Comparison of ENCODE assay signal across 18 cellular contexts in the genomic region with DNA sequence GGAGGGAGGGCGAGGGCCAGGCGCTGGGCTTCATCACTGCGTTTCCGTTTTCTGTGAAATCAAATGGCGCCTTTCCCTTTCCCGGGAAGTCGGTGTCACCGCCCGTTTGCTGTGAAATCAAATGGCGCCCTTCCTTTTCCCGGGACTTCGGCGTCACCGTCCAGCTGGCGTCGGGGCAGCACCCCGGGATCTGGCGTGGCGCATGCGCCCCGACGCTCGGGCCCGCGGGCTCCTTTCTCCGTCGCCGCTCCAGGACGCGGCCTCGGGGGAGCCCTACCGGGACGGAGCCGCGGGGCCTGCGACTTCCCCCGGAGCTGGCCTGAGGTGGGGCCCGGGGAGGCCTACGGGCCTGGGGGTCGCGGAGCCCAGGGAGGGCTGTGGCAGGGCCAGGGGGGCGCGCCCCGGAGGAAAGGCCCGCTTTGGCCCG. TPM values are rescaled to one million over a fixed set of nuclear protein-coding genes. Genes with fewer than 3 reads are reported as not detected.
DNase-seq lines count a peak whose midpoint lies in the region; ATAC-seq and TF ChIP-seq lines count a peak whose summit lies in the region.
"Had no signal": no experiment of that assay in that cellular context is flagged by ENCODE, and none has a peak within 500 bp of the region (broad histone marks: within the 10 kb centered on the region; RNA-seq: fewer than 3 reads in every experiment).

Gene FAM228A (plus strand): TSS at position 203 of the 427 bp plus-strand sequence. CDS start 428 bp downstream, outside the sequence.

- DNase-seq in Right ventricle myocardium inferior (ENCODE audit: missing footprints) = no peak
- no peak for DNase-seq in left ventricle myocardium superior
- DNase-seq in choroid plexus epithelial cell (ENCODE audit: low read depth) = no peak
- DNase-seq in right cardiac atrium = peak in 2 of 3 donors; percentile 52 to 53
- peak; percentile 22 for DNase-seq in testis
- no peak for DNase-seq in naive thymus-derived CD4-positive, alpha-beta T cell
- no peak for DNase-seq in aorta
- DNase-seq: activated CD4-positive, alpha-beta T cell treated with anti-CD3 and anti-CD28 coated beads for 48 hours; activated gamma-delta T cell; anterior cingulate cortex; GDM1; natural killer cell; NCI-H774; PC-9; stimulated activated CD8-positive, alpha-beta memory T cell treated with anti-CD3 and anti-CD28 coated beads, Interleukin-4, amount 100 ng/mL, for 48 hours; transverse colon had no signal

- H3K4me1 ChIP-seq in right cardiac atrium (ENCODE audit: control insufficient read depth, insufficient read depth, low read length) (no peaks in the 10 kb centered on the region), testis (no peaks in the 10 kb centered on the region), aorta (ENCODE audit: control insufficient read depth in 1 of 2, insufficient read depth in 2 of 2, low read length in 2 of 2) (no peaks in the 10 kb centered on the region)
- no peaks in the 10 kb centered on the region for H3K4me1 ChIP-seq in naive thymus-derived CD4-positive, alpha-beta T cell (ENCODE audit: control insufficient read depth in 2 of 2, insufficient read depth in 2 of 2, low read length in 2 of 2)
- H3K4me1 ChIP-seq: transverse colon had no signal

- H3K9me3 Mint-ChIP-seq in naive thymus-derived CD4-positive, alpha-beta T cell = peaks cover 0 to 5% (median 0%) of the 10 kb centered on the region in 11 donors
- H3K9me3 Mint-ChIP-seq: natural killer cell had no signal

- intact Hi-C loops in Right ventricle myocardium inferior (cut with DNase I) (no loop called here), left ventricle myocardium superior (cut with micrococcal nuclease) (no loop called here), right cardiac atrium (cut with DNase I) (no loop called here), testis (cut with DNase I; ENCODE audit: low total_unique reads) (no loop called here), aorta (cut with DNase I) (no loop called here)
- intact Hi-C loops in naive thymus-derived CD4-positive, alpha-beta T cell (cut with micrococcal nuclease) = no loop called here

- H3K36me3 Mint-ChIP-seq in naive thymus-derived CD4-positive, alpha-beta T cell = no peaks in the 10 kb centered on the region
- H3K36me3 Mint-ChIP-seq: natural killer cell had no signal

- no peak for TF ChIP-seq CTCF in choroid plexus epithelial cell (conservative IDR thresholded peaks at IDR 0.05; ENCODE audit: low read depth, low read length)
- TF ChIP-seq CTCF in testis (IDR thresholded peaks at IDR 0.05) = no peak

- no peak within 1 kb of the TSS for H3K27ac Mint-ChIP-seq in naive thymus-derived CD4-positive, alpha-beta T cell
- H3K27ac Mint-ChIP-seq: natural killer cell had no signal

- POLR2A ChIA-PET in naive thymus-derived CD4-positive, alpha-beta T cell (lab: Charles Lee) = no interaction called here

- peaks cover 4 to 19% (median 12%) of the 10 kb centered on the region in 5 donors for H3K27me3 Mint-ChIP-seq in naive thymus-derived CD4-positive, alpha-beta T cell

- CTCF ChIA-PET in naive thymus-derived CD4-positive, alpha-beta T cell (lab: Charles Lee) = no interaction called here

- no peaks in the 10 kb centered on the region for H3K27me3 ChIP-seq in right cardiac atrium (ENCODE audit: control insufficient read depth, insufficient read depth)
- no peaks in the 10 kb centered on the region for H3K27me3 ChIP-seq in testis
- H3K27me3 ChIP-seq in naive thymus-derived CD4-positive, alpha-beta T cell (ENCODE audit: control insufficient read depth in 2 of 2, insufficient read depth in 2 of 2, low read length in 2 of 2) = no peaks in the 10 kb centered on the region
- H3K27me3 ChIP-seq in aorta (ENCODE audit: control insufficient read depth in 1 of 2, insufficient read depth in 2 of 2, low read length in 1 of 2) = no peaks in the 10 kb centered on the region
- H3K27me3 ChIP-seq: transverse colon had no signal

- no peak for TF ChIP-seq POLR2A in testis (IDR thresholded peaks at IDR 0.05)

- H3K36me3 ChIP-seq in testis (ENCODE audit: low read depth, missing control alignments) = no peaks in the 10 kb centered on the region
- H3K36me3 ChIP-seq in naive thymus-derived CD4-positive, alpha-beta T cell (ENCODE audit: control insufficient read depth in 2 of 3, insufficient read depth in 3 of 3, low read length in 3 of 3) = no peaks in the 10 kb centered on the region
- no peaks in the 10 kb centered on the region for H3K36me3 ChIP-seq in aorta (ENCODE audit: control insufficient read depth in 1 of 2, insufficient read depth in 2 of 2, low read length in 1 of 2)
- H3K36me3 ChIP-seq: transverse colon had no signal

- no peak within 1 kb of the TSS for H3K4me3 Mint-ChIP-seq in naive thymus-derived CD4-positive, alpha-beta T cell
- H3K4me3 Mint-ChIP-seq: natural killer cell had no signal

- peak; percentile 28 for ATAC-seq in Right ventricle myocardium inferior
- ATAC-seq in left ventricle myocardium superior = no peak
- peak; percentile 45 to 56 for ATAC-seq in right cardiac atrium
- no peak for ATAC-seq in GM21367 (IDR thresholded peaks at IDR 0.05; ENCODE audit: unreplicated experiment)
- ATAC-seq in naive thymus-derived CD4-positive, alpha-beta T cell = no peak
- ATAC-seq in aorta (ENCODE audit: low FRiP score) = no peak
- ATAC-seq: natural killer cell had no signal

- H3K27ac ChIP-seq in right cardiac atrium (ENCODE audit: low read length) = no peak within 1 kb of the TSS
- H3K27ac ChIP-seq in testis = peak within 1 kb of the TSS; percentile 24 to 39
- H3K27ac ChIP-seq in naive thymus-derived CD4-positive, alpha-beta T cell (ENCODE audit: low read depth, low read length) = no peak within 1 kb of the TSS
- H3K27ac ChIP-seq in aorta (ENCODE audit: low read depth in 1 of 2, low read length in 2 of 2) = peak within 1 kb of the TSS in 1 of 2 donors; percentile 3
- H3K27ac ChIP-seq: PC-9, transverse colon had no signal

- WGBS in right cardiac atrium = 26% methylated on average over 46 of the region's 46 CpGs
- 36 to 51% methylated on average over 15 to 44 of the region's 46 CpGs for WGBS in testis, 2 donors
- 27 to 37% methylated on average over 44 to 46 of the region's 46 CpGs for WGBS in aorta, 2 donors

- H3K4me3 ChIP-seq in choroid plexus epithelial cell (ENCODE audit: low read depth, low read length) = peak within 1 kb of the TSS; percentile 11
- H3K4me3 ChIP-seq in right cardiac atrium (ENCODE audit: low read length) = no peak within 1 kb of the TSS
- H3K4me3 ChIP-seq in testis = peak within 1 kb of the TSS; percentile 50 to 63
- no peak within 1 kb of the TSS for H3K4me3 ChIP-seq in naive thymus-derived CD4-positive, alpha-beta T cell (ENCODE audit: low read length)
- peak within 1 kb of the TSS in 1 of 2 donors; percentile 52 for H3K4me3 ChIP-seq in aorta (ENCODE audit: low read length in 2 of 2)
- H3K4me3 ChIP-seq: PC-9, smooth muscle cell, transverse colon had no signal

- H3K9me3 ChIP-seq in right cardiac atrium (ENCODE audit: control insufficient read depth, low read length) = no peaks in the 10 kb centered on the region
- H3K9me3 ChIP-seq in testis = no peaks in the 10 kb centered on the region
- H3K9me3 ChIP-seq in naive thymus-derived CD4-positive, alpha-beta T cell (ENCODE audit: control insufficient read depth in 2 of 3, low read length in 3 of 3) = no peaks in the 10 kb centered on the region
- H3K9me3 ChIP-seq in aorta (ENCODE audit: control insufficient read depth, low read length) = no peaks in the 10 kb centered on the region
- H3K9me3 ChIP-seq: transverse colon had no signal

- H3K4me1 Mint-ChIP-seq in naive thymus-derived CD4-positive, alpha-beta T cell = peaks cover 0 to 4% (median 0%) of the 10 kb centered on the region in 7 donors

RNA-seq across cellular contexts. Expression of gene FAM228A, which starts in this region (rescaled TPM):
- total RNA-seq in Right ventricle myocardium inferior = 0.22 TPM
- total RNA-seq in left ventricle myocardium superior = 0.15 TPM
- total RNA-seq in right cardiac atrium = 1 to 10 TPM in 3 of 4 donors, under 1 TPM in 1; 0.62 to 5.1 (median 2.0) TPM
- 1.5 TPM for polyA plus RNA-seq in right cardiac atrium
- total RNA-seq in testis = 10 to 100 TPM; 29.7 to 33.4 TPM
- polyA plus RNA-seq in testis (ENCODE audit: insufficient read depth, low read depth, low replicate concordance) = 72.4 TPM
- total RNA-seq in naive thymus-derived CD4-positive, alpha-beta T cell = 1 to 10 TPM in 1 of 5 experiments, under 1 TPM in 2, not detected in 2; 0.54 to 1.4 (median 0.63) TPM
- not detected for polyA plus RNA-seq in naive thymus-derived CD4-positive, alpha-beta T cell
- total RNA-seq in aorta = 1 to 10 TPM; 1.7 to 3.9 TPM
- 1 to 10 TPM; 1.0 to 4.7 TPM for polyA plus RNA-seq in aorta
- total RNA-seq: PC-9, smooth muscle cell had no signal

Comparison
In these comparisons a context has a peak if more than half of its experiments do, and no peak if none do; other contexts are left out.
1. RNA of gene FAM228A (total RNA-seq): 29.7 to 33.4 TPM in testis; 1.7 to 3.9 TPM in aorta, 0.62 to 5.1 TPM in right cardiac atrium, 0.54 to 1.4 TPM in naive thymus-derived CD4-positive, alpha-beta T cell, 0.22 TPM in Right ventricle myocardium inferior (single experiment) and 0.15 TPM in left ventricle myocardium superior (single experiment); every median in the first group is over 4 times any median in the second.
2. RNA of gene FAM228A (polyA plus RNA-seq): 72.4 TPM in testis (single experiment); 1.0 to 4.7 TPM in aorta, 1.5 TPM in right cardiac atrium (single experiment) and not detected in naive thymus-derived CD4-positive, alpha-beta T cell; every median in the first group is over 10 times any median in the second.
3. ATAC-seq: peak in right cardiac atrium (2 of 2); none in left ventricle myocardium superior (single experiment), GM21367 (single experiment), naive thymus-derived CD4-positive, alpha-beta T cell (single experiment) and aorta (single experiment).
4. DNase-seq: peak in right cardiac atrium (2 of 3) and testis (single experiment); none in Right ventricle myocardium inferior (single experiment), left ventricle myocardium superior (single experiment), choroid plexus epithelial cell (single experiment), naive thymus-derived CD4-positive, alpha-beta T cell (0 of 9) and aorta (0 of 2).
5. Peak in ATAC-seq in Right ventricle myocardium inferior; RNA of the gene not detected or under 1 TPM.
6. H3K4me3 ChIP-seq: peak in choroid plexus epithelial cell (single experiment) and testis (2 of 2); none in right cardiac atrium (single experiment) and naive thymus-derived CD4-positive, alpha-beta T cell (single experiment).
7. H3K27ac ChIP-seq: peak in testis (2 of 2); none in right cardiac atrium (single experiment) and naive thymus-derived CD4-positive, alpha-beta T cell (single experiment).